In genomic region chr15:99547474-99547873, GRCh38 we compare ENCODE assay signal across 27 cellular contexts.
"Had no signal": no experiment of that assay in that cellular context is flagged by ENCODE, and none has a peak within 500 bp of the region (broad histone marks: within the 10 kb centered on the region; RNA-seq: fewer than 3 reads in every experiment).

No MANE protein-coding gene starts in this region.

- H3K4me3 ChIP-seq: ascending aorta, cardiac muscle cell had no signal

- H3K4me1 ChIP-seq: ascending aorta had no signal

- H3K9me3 ChIP-seq: ascending aorta had no signal

- H3K27me3 ChIP-seq: ascending aorta, cardiac muscle cell had no signal

- H3K36me3 ChIP-seq: ascending aorta, cardiac muscle cell had no signal

- DNase-seq: activated B cell treated with CpG ODN at 0.5 μM for 24 hours; activated CD4-positive, alpha-beta memory T cell treated with anti-CD3 and anti-CD28 coated beads for 36 hours; activated CD4-positive, alpha-beta T cell treated with anti-CD3 and anti-CD28 coated beads for 4 hours; activated CD4-positive, alpha-beta T cell treated with anti-CD3 and anti-CD28 coated beads, Interleukin-2, amount 10 ng/mL, durations not matched to agents 24 days and 14 days; activated CD4-positive, alpha-beta T cell treated with anti-CD3 and anti-CD28 coated beads, Interleukin-2, amount 50 U/mL, for 1 hour; activated CD4-positive, alpha-beta T cell treated with anti-CD3 and anti-CD28 coated beads, Interleukin-2, amount 50 U/mL, for 4 hours; activated CD4-positive, CD25-positive, alpha-beta regulatory T cell treated with anti-CD3 and anti-CD28 coated beads, Interleukin-2, amount 50 U/mL, for 72 hours; activated CD8-positive, alpha-beta memory T cell treated with anti-CD3 and anti-CD28 coated beads, Interleukin-2, amount 50 U/mL, for 4 hours; activated CD8-positive, alpha-beta T cell treated with anti-CD3 and anti-CD28 coated beads for 36 hours; activated effector memory CD4-positive, alpha-beta T cell treated with Interleukin-2 at 50 U/mL for 16 hours; activated gamma-delta T cell; activated naive CD4-positive, alpha-beta T cell treated with anti-CD3 and anti-CD28 coated beads, Interleukin-2, amount 10 ng/mL, durations not matched to agents 7 days and 5 days; activated naive CD4-positive, alpha-beta T cell treated with Interleukin-2 at 50 U/mL for 16 hours; activated naive CD8-positive, alpha-beta T cell treated with anti-CD3 and anti-CD28 coated beads, Interleukin-2, amount 10 ng/mL, durations not matched to agents 7 days and 5 days; activated naive CD8-positive, alpha-beta T cell treated with anti-CD3 and anti-CD28 coated beads, Interleukin-2, amount 50 U/mL, for 24 hours; activated T-cell treated with anti-CD3 and anti-CD28 coated beads for 4 hours; activated T-cell treated with anti-CD3 and anti-CD28 coated beads, Interleukin-2, amount 50 U/mL, for 1 hour; activated T-cell treated with anti-CD3 and anti-CD28 coated beads, Interleukin-2, amount 50 U/mL, for 4 hours; amygdala; anterior cingulate cortex; caudate nucleus; cerebellar nuclear complex; T-helper 1 cell; T-helper 9 cell had no signal

- ATAC-seq: activated CD8-positive, alpha-beta T cell treated with anti-CD3 and anti-CD28 coated beads for 36 hours; activated naive CD8-positive, alpha-beta T cell treated with anti-CD3 and anti-CD28 coated beads, Interleukin-2, amount 50 U/mL, for 24 hours; activated T-cell treated with anti-CD3 and anti-CD28 coated beads, Interleukin-2, amount 50 U/mL, for 4 hours had no signal

- H3K27ac ChIP-seq: ascending aorta, cardiac muscle cell, VCaP had no signal
